Comparison of ENCODE assay signal across 9 cellular contexts in the genomic region with DNA sequence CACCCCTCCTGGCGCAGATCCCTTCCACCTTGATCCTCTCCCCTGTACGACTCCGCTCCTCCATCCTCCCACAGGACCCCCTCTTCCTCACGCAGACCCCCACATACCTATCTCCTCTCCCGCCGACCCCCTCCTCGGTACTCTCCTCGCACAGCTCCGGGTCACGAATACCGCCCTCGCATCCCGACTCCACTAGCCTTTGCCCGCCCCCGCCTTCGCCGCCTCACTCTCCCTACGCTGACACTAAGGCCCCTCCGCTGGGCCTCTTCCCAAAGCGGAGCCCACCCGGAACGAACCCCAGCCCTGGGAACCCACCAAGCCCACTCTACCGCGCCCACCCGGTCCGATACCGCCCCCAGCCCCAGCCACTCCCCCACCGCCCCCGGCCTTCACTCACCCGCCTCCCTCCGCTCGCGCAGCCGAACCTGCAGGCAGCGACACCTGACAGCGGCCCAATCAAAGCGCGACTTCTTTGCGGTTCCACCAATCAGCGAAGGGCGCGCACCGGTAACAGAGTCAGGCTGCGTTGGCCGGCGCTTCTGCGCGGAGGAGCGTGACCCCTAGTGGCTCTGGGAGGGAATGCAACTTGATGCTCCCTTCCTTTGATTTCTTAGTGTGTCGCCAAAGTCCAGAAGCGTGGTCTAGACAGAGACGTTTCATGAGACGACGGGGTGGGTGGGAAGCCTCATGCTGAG. TPM values are rescaled to one million over a fixed set of nuclear protein-coding genes. Genes with fewer than 3 reads are reported as not detected.
DNase-seq lines count a peak whose midpoint lies in the region; ATAC-seq, FAIRE-seq and TF ChIP-seq lines count a peak whose summit lies in the region.
"Not testable (repeated sequence)": the region's sequence is repeated elsewhere in the genome, so short reads cannot be mapped to it uniquely, and the experiment has no call there.
"Had no signal": no experiment of that assay in that cellular context is flagged by ENCODE, and none has a peak within 500 bp of the region (broad histone marks: within the 10 kb centered on the region; RNA-seq: fewer than 3 reads in every experiment).

No MANE protein-coding gene starts in this region.

- not testable (repeated sequence) for H3K9me3 ChIP-seq in keratinocyte (ENCODE audit: control insufficient read depth, low read depth, low read length)

- not testable (repeated sequence) for H3K4me1 ChIP-seq in keratinocyte (ENCODE audit: control insufficient read depth, extremely low read depth, insufficient read depth, low read length)

- not testable (repeated sequence) for H3K4me3 Mint-ChIP-seq in activated naive CD8-positive, alpha-beta T cell treated with anti-CD3 and anti-CD28 coated beads, Interleukin-2, amount 10 ng/mL, durations not matched to agents 7 days and 5 days

- not testable (repeated sequence) for TF ChIP-seq CTCF in keratinocyte (optimal IDR thresholded peaks at IDR 0.05 in 1 of 3, IDR thresholded peaks at IDR 0.05 in 1 of 3, conservative IDR thresholded peaks at IDR 0.05 in 1 of 3; ENCODE audit: extremely low read depth in 1 of 3, insufficient read depth in 2 of 3, low read length in 3 of 3)

- H3K9me3 Mint-ChIP-seq in activated naive CD8-positive, alpha-beta T cell treated with anti-CD3 and anti-CD28 coated beads, Interleukin-2, amount 10 ng/mL, durations not matched to agents 7 days and 5 days = not testable (repeated sequence)

- peak; percentile 90 for ATAC-seq in GM18517 (IDR thresholded peaks at IDR 0.05; ENCODE audit: unreplicated experiment)
- ATAC-seq in GM19455 (IDR thresholded peaks at IDR 0.05; ENCODE audit: unreplicated experiment) = peak; percentile 98
- peak; percentile 98 for ATAC-seq in HG02571 (IDR thresholded peaks at IDR 0.05; ENCODE audit: unreplicated experiment)
- peak; percentile 91 for ATAC-seq in HG03066 (IDR thresholded peaks at IDR 0.05; ENCODE audit: low read depth, unreplicated experiment)
- peak; percentile 90 for ATAC-seq in HG03571 (IDR thresholded peaks at IDR 0.05; ENCODE audit: unreplicated experiment)
- peak; percentile 99 for ATAC-seq in activated naive CD8-positive, alpha-beta T cell treated with anti-CD3 and anti-CD28 coated beads, Interleukin-2, amount 10 ng/mL, durations not matched to agents 7 days and 5 days (ENCODE audit: low read depth)
- ATAC-seq in stimulated activated naive CD8-positive, alpha-beta T cell treated with anti-CD3 and anti-CD28 coated beads, Interleukin-15, Interleukin-2, amounts not matched to agents 100 U/mL and 50 U/mL, for 24 hours = peak; percentile 98

- dilution Hi-C loops in keratinocyte (cut with MboI; ENCODE audit: extremely low pct_ligation_motif_present, low sequenced_read_pairs) = not testable (repeated sequence)

- H3K27me3 ChIP-seq in keratinocyte (ENCODE audit: control insufficient read depth, extremely low read depth, insufficient read depth, low read length) = not testable (repeated sequence)

- POLR2A ChIA-PET in activated naive CD8-positive, alpha-beta T cell treated with anti-CD3 and anti-CD28 coated beads, Interleukin-2, amount 10 ng/mL, durations not matched to agents 7 days and 5 days (lab: Charles Lee) = not testable (repeated sequence)

- not testable (repeated sequence) for H3K9ac ChIP-seq in keratinocyte (ENCODE audit: control insufficient read depth, extremely low read depth, insufficient read depth, low read length)

- FAIRE-seq in keratinocyte (lab: Jason Lieb, UNC) = peak; percentile 73

- H3K79me2 ChIP-seq in keratinocyte (ENCODE audit: control insufficient read depth, insufficient read depth, low read length) = not testable (repeated sequence)

- not testable (repeated sequence) for H3K36me3 Mint-ChIP-seq in activated naive CD8-positive, alpha-beta T cell treated with anti-CD3 and anti-CD28 coated beads, Interleukin-2, amount 10 ng/mL, durations not matched to agents 7 days and 5 days

- H3K4me3 ChIP-seq in keratinocyte (ENCODE audit: control insufficient read depth in 2 of 3, extremely low read depth in 1 of 3, insufficient read depth in 2 of 3, low read depth in 1 of 3, low read length in 3 of 3) = not testable (repeated sequence)

- H3K36me3 ChIP-seq in keratinocyte (ENCODE audit: control insufficient read depth in 2 of 2, extremely low read depth in 1 of 2, insufficient read depth in 2 of 2, low read length in 2 of 2) = not testable (repeated sequence)

- not testable (repeated sequence) for H3K27ac Mint-ChIP-seq in activated naive CD8-positive, alpha-beta T cell treated with anti-CD3 and anti-CD28 coated beads, Interleukin-2, amount 10 ng/mL, durations not matched to agents 7 days and 5 days

- not testable (repeated sequence) for H4K20me1 ChIP-seq in keratinocyte (ENCODE audit: control insufficient read depth, extremely low read depth, insufficient read depth, low read length)

- not testable (repeated sequence) for H3K27ac ChIP-seq in keratinocyte (ENCODE audit: control insufficient read depth, insufficient read depth, low read length)

- not testable (repeated sequence) for H2AFZ ChIP-seq in keratinocyte (ENCODE audit: control insufficient read depth, low read length)

- H3K4me2 ChIP-seq in keratinocyte (ENCODE audit: control insufficient read depth, extremely low read depth, insufficient read depth, low read depth, low read length) = not testable (repeated sequence)

- H3K4me1 Mint-ChIP-seq in activated naive CD8-positive, alpha-beta T cell treated with anti-CD3 and anti-CD28 coated beads, Interleukin-2, amount 10 ng/mL, durations not matched to agents 7 days and 5 days = not testable (repeated sequence)

- DNase-seq in activated naive CD8-positive, alpha-beta T cell treated with anti-CD3 and anti-CD28 coated beads, Interleukin-2, amount 10 ng/mL, durations not matched to agents 7 days and 5 days; keratinocyte (ENCODE audit: low read depth, low spot score); stimulated activated naive CD8-positive, alpha-beta T cell treated with anti-CD3 and anti-CD28 coated beads, Interleukin-15, Interleukin-2, amounts not matched to agents 100 U/mL and 50 U/mL, for 24 hours: not testable (repeated sequence)

- H3K9me1 ChIP-seq in keratinocyte (ENCODE audit: control insufficient read depth, extremely low read depth, insufficient read depth, low read length) = not testable (repeated sequence)

- H3K27me3 Mint-ChIP-seq in activated naive CD8-positive, alpha-beta T cell treated with anti-CD3 and anti-CD28 coated beads, Interleukin-2, amount 10 ng/mL, durations not matched to agents 7 days and 5 days = not testable (repeated sequence)

RNA-seq across cellular contexts. Expression of gene CKMT1A, which starts 3.9 kb away (rescaled TPM):
- total RNA-seq in activated naive CD8-positive, alpha-beta T cell treated with anti-CD3 and anti-CD28 coated beads, Interleukin-2, amount 10 ng/mL, durations not matched to agents 7 days and 5 days = not detected
- polyA plus RNA-seq in keratinocyte = 47.4 to 70.1 TPM (median 60.0 TPM) in 3 replicates
- 32.1 TPM for polyA plus RNA-seq in keratinocyte (2011; ENCODE audit: low read depth)
- polyA plus RNA-seq in keratinocyte (2011; cell fraction: cytosol; rRNA removed) = 52.6 and 55.7 TPM in 2 replicates
- 90.0 and 118 TPM in 2 replicates for polyA plus RNA-seq in keratinocyte (2011; cell fraction: nucleus; rRNA removed)
- polyA plus RNA-seq in keratinocyte (2012; ENCODE audit: low replicate concordance) = 33.9 and 45.7 TPM in 2 replicates
- polyA minus RNA-seq in keratinocyte = 78.6 to 120 TPM (median 109 TPM) in 3 replicates
- 47.6 TPM for polyA minus RNA-seq in keratinocyte (2011; cell fraction: cytosol; rRNA and poly(A)+ RNA removed)
- 17.3 and 54.5 TPM in 2 replicates for polyA minus RNA-seq in keratinocyte (2011; cell fraction: nucleus; rRNA and poly(A)+ RNA removed)
- total RNA-seq: dermis microvascular lymphatic vessel endothelial cell had no signal

RNA-seq across cellular contexts. Expression of gene CATSPER2, which starts 41.1 kb away (rescaled TPM):
- 1 to 10 TPM; 2.0 to 2.2 TPM for total RNA-seq in activated naive CD8-positive, alpha-beta T cell treated with anti-CD3 and anti-CD28 coated beads, Interleukin-2, amount 10 ng/mL, durations not matched to agents 7 days and 5 days
- 1.7 to 4.2 TPM (median 3.5 TPM) in 3 replicates for polyA plus RNA-seq in keratinocyte
- polyA plus RNA-seq in keratinocyte (2011; ENCODE audit: low read depth) = 2.7 TPM
- 0.44 and 1.0 TPM in 2 replicates for polyA plus RNA-seq in keratinocyte (2011; cell fraction: cytosol; rRNA removed)
- polyA plus RNA-seq in keratinocyte (2011; cell fraction: nucleus; rRNA removed) = 8.2 and 8.6 TPM in 2 replicates
- polyA plus RNA-seq in keratinocyte (2012; ENCODE audit: low replicate concordance) = 1.7 and 2.3 TPM in 2 replicates
- polyA minus RNA-seq in keratinocyte = 2.4 to 3.6 TPM in 2 of 3 replicates, not detected in the other
- not detected for polyA minus RNA-seq in keratinocyte (2011; cell fraction: cytosol; rRNA and poly(A)+ RNA removed)
- 3.0 and 5.7 TPM in 2 replicates for polyA minus RNA-seq in keratinocyte (2011; cell fraction: nucleus; rRNA and poly(A)+ RNA removed)

RNA-seq across cellular contexts. Expression of gene PDIA3, which starts 56.5 kb away (rescaled TPM):
- 100 to 1,000 TPM; 217 to 225 TPM for total RNA-seq in activated naive CD8-positive, alpha-beta T cell treated with anti-CD3 and anti-CD28 coated beads, Interleukin-2, amount 10 ng/mL, durations not matched to agents 7 days and 5 days
- 124 to 353 TPM (median 338 TPM) in 3 replicates for polyA plus RNA-seq in keratinocyte
- polyA plus RNA-seq in keratinocyte (2011; ENCODE audit: low read depth) = 419 TPM
- 150 and 192 TPM in 2 replicates for polyA plus RNA-seq in keratinocyte (2011; cell fraction: cytosol; rRNA removed)
- 518 and 549 TPM in 2 replicates for polyA plus RNA-seq in keratinocyte (2011; cell fraction: nucleus; rRNA removed)
- polyA plus RNA-seq in keratinocyte (2012; ENCODE audit: low replicate concordance) = 261 and 703 TPM in 2 replicates
- 22.4 to 78.3 TPM (median 43.8 TPM) in 3 replicates for polyA minus RNA-seq in keratinocyte
- polyA minus RNA-seq in keratinocyte (2011; cell fraction: cytosol; rRNA and poly(A)+ RNA removed) = 98.8 TPM
- 72.3 and 180 TPM in 2 replicates for polyA minus RNA-seq in keratinocyte (2011; cell fraction: nucleus; rRNA and poly(A)+ RNA removed)
